ENCODE assay signal across 11 cellular contexts in the genomic region with DNA sequence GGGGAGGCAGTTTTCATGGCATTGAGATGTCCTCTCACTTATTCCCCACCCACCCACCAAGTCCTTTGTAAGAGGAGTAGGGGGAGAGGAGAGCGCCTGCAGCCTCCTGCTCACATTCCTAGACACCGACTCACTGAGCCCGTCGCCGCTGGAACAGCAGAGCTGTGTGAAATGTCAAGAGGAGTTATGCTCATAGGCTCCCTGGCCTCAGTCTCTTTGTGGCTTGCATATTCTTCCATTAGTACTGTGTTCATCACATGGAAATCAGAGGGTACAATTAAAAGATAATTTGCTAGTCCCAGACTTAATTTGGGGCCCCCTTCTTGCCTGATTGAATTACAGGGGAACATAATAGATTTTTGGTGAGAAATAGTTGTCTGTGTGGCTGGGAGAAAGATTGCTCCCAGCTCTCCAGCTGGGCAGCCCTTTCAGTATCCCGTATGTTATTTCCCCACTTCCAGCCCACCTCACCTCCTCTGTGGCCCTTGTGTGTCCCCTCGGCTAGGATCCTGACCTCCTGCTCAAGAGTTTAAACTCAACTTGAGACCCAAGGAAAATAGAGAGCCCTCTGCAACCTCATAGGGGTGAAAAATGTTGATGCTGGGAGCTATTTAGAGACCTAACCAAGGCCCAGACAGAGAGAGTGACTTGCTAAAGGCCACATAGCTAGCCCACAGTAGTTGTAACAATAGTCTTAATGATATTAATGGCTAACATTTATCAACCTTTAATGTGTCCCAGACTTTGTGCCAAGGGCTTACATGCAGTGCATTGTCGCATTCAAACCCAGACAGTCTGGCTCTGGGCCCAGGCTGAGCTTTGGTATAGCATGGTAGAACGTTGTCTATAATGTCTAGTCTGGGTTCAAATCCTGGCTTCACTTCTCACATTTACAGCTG. TPM values are rescaled to one million over a fixed set of nuclear protein-coding genes. Genes with fewer than 3 reads are reported as not detected.
A peak's percentile ranks its signal among the peaks of the same experiment; 100 is the strongest.
DNase-seq lines count a peak whose midpoint lies in the region; ATAC-seq and TF ChIP-seq lines count a peak whose summit lies in the region.
"Had no signal": no experiment of that assay in that cellular context is flagged by ENCODE, and none has a peak within 500 bp of the region (broad histone marks: within the 10 kb centered on the region; RNA-seq: fewer than 3 reads in every experiment).

No MANE protein-coding gene starts in this region.

- H3K36me3 Mint-ChIP-seq in activated CD4-positive, alpha-beta T cell treated with anti-CD3 and anti-CD28 coated beads, Interleukin-2, amount 10 ng/mL, durations not matched to agents 7 days and 5 days (ENCODE audit: low read depth), result peaks cover 16% of the 10 kb centered on the region
- peaks cover 11% of the 10 kb centered on the region for H3K36me3 Mint-ChIP-seq in activated CD4-positive, alpha-beta T cell treated with anti-CD3 and anti-CD28 coated beads, Interleukin-2, amount 10 ng/mL, durations not matched to agents 24 days and 14 days (ENCODE audit: low read depth)
- peaks cover 7% of the 10 kb centered on the region for H3K36me3 Mint-ChIP-seq in activated naive CD8-positive, alpha-beta T cell treated with anti-CD3 and anti-CD28 coated beads for 36 hours

- peaks cover 49% of the 10 kb centered on the region for H3K4me1 Mint-ChIP-seq in activated CD4-positive, alpha-beta T cell treated with anti-CD3 and anti-CD28 coated beads, Interleukin-2, amount 10 ng/mL, durations not matched to agents 7 days and 5 days
- H3K4me1 Mint-ChIP-seq in activated CD4-positive, alpha-beta T cell treated with anti-CD3 and anti-CD28 coated beads, Interleukin-2, amount 10 ng/mL, durations not matched to agents 24 days and 14 days, result peaks cover 42% of the 10 kb centered on the region
- H3K4me1 Mint-ChIP-seq in activated naive CD8-positive, alpha-beta T cell treated with anti-CD3 and anti-CD28 coated beads for 36 hours, result peaks cover 20% of the 10 kb centered on the region

- H3K27ac ChIP-seq in upper lobe of left lung, result peak overlapping the region in 3 of 4 donors; percentile 3 to 30 (median 27)

- POLR2A ChIA-PET in activated CD4-positive, alpha-beta T cell treated with anti-CD3 and anti-CD28 coated beads, Interleukin-2, amount 10 ng/mL, durations not matched to agents 7 days and 5 days (lab: Charles Lee), result no interaction called here

- in situ Hi-C loops in astrocyte of the cerebellum (cut with HindIII; ENCODE audit: low sequenced_read_pairs), result no loop called here

- H3K27ac Mint-ChIP-seq in activated CD4-positive, alpha-beta T cell treated with anti-CD3 and anti-CD28 coated beads, Interleukin-2, amount 10 ng/mL, durations not matched to agents 7 days and 5 days, result peak overlapping the region; percentile 60
- H3K27ac Mint-ChIP-seq in activated CD4-positive, alpha-beta T cell treated with anti-CD3 and anti-CD28 coated beads, Interleukin-2, amount 10 ng/mL, durations not matched to agents 24 days and 14 days, result no peak overlapping the region
- no peak overlapping the region for H3K27ac Mint-ChIP-seq in activated naive CD8-positive, alpha-beta T cell treated with anti-CD3 and anti-CD28 coated beads for 36 hours
- H3K27ac Mint-ChIP-seq: B cell had no signal

- ATAC-seq in upper lobe of left lung (ENCODE audit: low FRiP score in 2 of 2), result no peak
- ATAC-seq in GM18861 (IDR thresholded peaks at IDR 0.05; ENCODE audit: unreplicated experiment), result no peak

- no peaks in the 10 kb centered on the region for H3K9me3 ChIP-seq in upper lobe of left lung

- CTCF ChIA-PET in activated CD4-positive, alpha-beta T cell treated with anti-CD3 and anti-CD28 coated beads, Interleukin-2, amount 10 ng/mL, durations not matched to agents 7 days and 5 days (lab: Charles Lee), result interaction anchor here (1.0 to 2.2 kb wide), 4 partner anchors 9 to 32 kb away, joined by 3 to 10 read pairs (median 6); partner anchors contain the start of gene LIMK2

- no peak overlapping the region for H3K4me3 Mint-ChIP-seq in activated CD4-positive, alpha-beta T cell treated with anti-CD3 and anti-CD28 coated beads, Interleukin-2, amount 10 ng/mL, durations not matched to agents 7 days and 5 days
- no peak overlapping the region for H3K4me3 Mint-ChIP-seq in activated CD4-positive, alpha-beta T cell treated with anti-CD3 and anti-CD28 coated beads, Interleukin-2, amount 10 ng/mL, durations not matched to agents 24 days and 14 days
- no peak overlapping the region for H3K4me3 Mint-ChIP-seq in activated naive CD8-positive, alpha-beta T cell treated with anti-CD3 and anti-CD28 coated beads for 36 hours
- H3K4me3 Mint-ChIP-seq: activated CD4-positive, alpha-beta memory T cell treated with anti-CD3 and anti-CD28 coated beads, Interleukin-2, amount 10 ng/mL, durations not matched to agents 7 days and 5 days; B cell had no signal

- no peaks in the 10 kb centered on the region for H3K27me3 Mint-ChIP-seq in activated CD4-positive, alpha-beta T cell treated with anti-CD3 and anti-CD28 coated beads, Interleukin-2, amount 10 ng/mL, durations not matched to agents 7 days and 5 days
- H3K27me3 Mint-ChIP-seq in activated CD4-positive, alpha-beta T cell treated with anti-CD3 and anti-CD28 coated beads, Interleukin-2, amount 10 ng/mL, durations not matched to agents 24 days and 14 days, result no peaks in the 10 kb centered on the region
- H3K27me3 Mint-ChIP-seq in activated naive CD8-positive, alpha-beta T cell treated with anti-CD3 and anti-CD28 coated beads for 36 hours, result no peaks in the 10 kb centered on the region
- H3K27me3 Mint-ChIP-seq: activated CD4-positive, alpha-beta memory T cell treated with anti-CD3 and anti-CD28 coated beads, Interleukin-2, amount 10 ng/mL, durations not matched to agents 7 days and 5 days; B cell had no signal

- no peaks in the 10 kb centered on the region for H3K27me3 ChIP-seq in upper lobe of left lung

- H3K4me1 ChIP-seq in upper lobe of left lung, result peaks cover 21 to 34% (median 24%) of the 10 kb centered on the region in 4 donors

- TF ChIP-seq POLR2A in upper lobe of left lung (IDR thresholded peaks at IDR 0.05), result no peak

- peaks cover 0 to 3% (median 0%) of the 10 kb centered on the region in 4 donors for H3K36me3 ChIP-seq in upper lobe of left lung

- 69% methylated on average over 8 to 9 of the region's 9 CpGs for WGBS in upper lobe of left lung, 2 donors

- no peak for TF ChIP-seq EP300 in upper lobe of left lung (IDR thresholded peaks at IDR 0.05)

- no peak for DNase-seq in activated CD4-positive, alpha-beta T cell treated with anti-CD3 and anti-CD28 coated beads, Interleukin-2, amount 10 ng/mL, durations not matched to agents 7 days and 5 days
- no peak for DNase-seq in activated CD4-positive, alpha-beta T cell treated with anti-CD3 and anti-CD28 coated beads, Interleukin-2, amount 10 ng/mL, durations not matched to agents 24 days and 14 days
- DNase-seq in astrocyte of the cerebellum (ENCODE audit: low read depth) (peak; percentile 85), islet precursor cell (peak; percentile 99), upper lobe of left lung (no peak), NCI-H1436 treated with DMSO at 0.1 percent for 48 hours (lab: John Stamatoyannopoulos, UW) (no peak)
- no peak for DNase-seq in activated naive CD8-positive, alpha-beta T cell treated with anti-CD3 and anti-CD28 coated beads for 36 hours
- DNase-seq: activated CD4-positive, alpha-beta memory T cell treated with anti-CD3 and anti-CD28 coated beads, Interleukin-2, amount 10 ng/mL, durations not matched to agents 7 days and 5 days; NCI-H1417 treated with DMSO at 0.1 percent for 48 hours had no signal

- H3K9me3 Mint-ChIP-seq in activated CD4-positive, alpha-beta T cell treated with anti-CD3 and anti-CD28 coated beads, Interleukin-2, amount 10 ng/mL, durations not matched to agents 7 days and 5 days, result no peaks in the 10 kb centered on the region
- H3K9me3 Mint-ChIP-seq in activated CD4-positive, alpha-beta T cell treated with anti-CD3 and anti-CD28 coated beads, Interleukin-2, amount 10 ng/mL, durations not matched to agents 24 days and 14 days, result no peaks in the 10 kb centered on the region
- no peaks in the 10 kb centered on the region for H3K9me3 Mint-ChIP-seq in activated naive CD8-positive, alpha-beta T cell treated with anti-CD3 and anti-CD28 coated beads for 36 hours
- H3K9me3 Mint-ChIP-seq: activated CD4-positive, alpha-beta memory T cell treated with anti-CD3 and anti-CD28 coated beads, Interleukin-2, amount 10 ng/mL, durations not matched to agents 7 days and 5 days had no signal

- no peak overlapping the region for H3K4me3 ChIP-seq in astrocyte of the cerebellum (ENCODE audit: low read depth, low read length)
- no peak overlapping the region for H3K4me3 ChIP-seq in upper lobe of left lung

- TF ChIP-seq CTCF in astrocyte of the cerebellum (IDR thresholded peaks at IDR 0.05; ENCODE audit: low read depth, low read length, missing control alignments), result no peak
- no peak for TF ChIP-seq CTCF in upper lobe of left lung (IDR thresholded peaks at IDR 0.05)

- intact Hi-C loops in activated CD4-positive, alpha-beta T cell treated with anti-CD3 and anti-CD28 coated beads, Interleukin-2, amount 10 ng/mL, durations not matched to agents 24 days and 14 days (cut with micrococcal nuclease), result no loop called here

RNA-seq across cellular contexts. Expression of gene LIMK2, which starts 32.2 kb away (rescaled TPM):
- total RNA-seq in activated CD4-positive, alpha-beta T cell treated with anti-CD3 and anti-CD28 coated beads, Interleukin-2, amount 10 ng/mL, durations not matched to agents 7 days and 5 days, result 10 to 100 TPM; 48.6 to 54.5 TPM
- total RNA-seq in activated CD4-positive, alpha-beta T cell treated with anti-CD3 and anti-CD28 coated beads, Interleukin-2, amount 10 ng/mL, durations not matched to agents 24 days and 14 days, result 34.2 and 35.9 TPM in 2 replicates
- total RNA-seq in upper lobe of left lung, result 100 to 1,000 TPM in 2 of 6 donors, 10 to 100 TPM in 4; 44.5 to 141 (median 75.8) TPM
- total RNA-seq in activated naive CD8-positive, alpha-beta T cell treated with anti-CD3 and anti-CD28 coated beads for 36 hours, result 10 to 100 TPM; 28.9 to 30.1 TPM

RNA-seq across cellular contexts. Expression of gene PIK3IP1, which starts 48.0 kb away (rescaled TPM):
- 10 to 100 TPM; 56.0 to 63.0 TPM for total RNA-seq in activated CD4-positive, alpha-beta T cell treated with anti-CD3 and anti-CD28 coated beads, Interleukin-2, amount 10 ng/mL, durations not matched to agents 7 days and 5 days
- 12.4 TPM in 2 replicates for total RNA-seq in activated CD4-positive, alpha-beta T cell treated with anti-CD3 and anti-CD28 coated beads, Interleukin-2, amount 10 ng/mL, durations not matched to agents 24 days and 14 days
- 10 to 100 TPM; 38.9 to 97.1 (median 65.8) TPM for total RNA-seq in upper lobe of left lung
- 10 to 100 TPM; 10.7 to 11.3 TPM for total RNA-seq in activated naive CD8-positive, alpha-beta T cell treated with anti-CD3 and anti-CD28 coated beads for 36 hours

Comparison
In these comparisons a context has a peak if more than half of its experiments do, and no peak if none do; other contexts are left out.
1. DNase-seq: peak in astrocyte of the cerebellum (single experiment) and islet precursor cell (single experiment); none in activated CD4-positive, alpha-beta T cell treated with anti-CD3 and anti-CD28 coated beads, Interleukin-2, amount 10 ng/mL, durations not matched to agents 7 days and 5 days (single experiment), activated CD4-positive, alpha-beta T cell treated with anti-CD3 and anti-CD28 coated beads, Interleukin-2, amount 10 ng/mL, durations not matched to agents 24 days and 14 days (single experiment), upper lobe of left lung (0 of 2), activated naive CD8-positive, alpha-beta T cell treated with anti-CD3 and anti-CD28 coated beads for 36 hours (single experiment) and NCI-H1436 treated with DMSO at 0.1 percent for 48 hours (single experiment).